ENCODE assay signal across 7 cellular contexts in the genomic region with DNA sequence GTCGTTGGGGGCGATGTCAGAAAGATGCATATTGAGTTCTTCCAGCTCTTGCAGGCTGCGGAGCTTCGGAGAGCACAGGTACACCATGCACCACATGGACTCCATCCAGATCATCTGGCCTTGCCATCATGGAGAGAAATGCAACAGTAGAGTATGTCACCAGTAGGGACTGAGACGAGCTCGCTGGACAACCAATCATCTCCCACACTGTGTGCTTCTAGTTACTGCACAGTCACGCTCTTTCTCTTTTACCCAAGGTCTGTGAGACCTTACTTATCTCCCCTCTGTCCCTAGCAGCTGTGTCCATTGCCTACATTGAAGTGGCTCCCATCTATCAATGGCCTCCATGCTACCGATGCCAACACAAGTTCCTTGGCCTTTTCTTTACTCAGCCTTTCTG.
"Had no signal": no experiment of that assay in that cellular context is flagged by ENCODE, and none has a peak within 500 bp of the region (broad histone marks: within the 10 kb centered on the region; RNA-seq: fewer than 3 reads in every experiment).

No MANE protein-coding gene starts in this region.

- FAIRE-seq: HTR-8/SVneo had no signal

- DNase-seq: H7, HFFc6, KG1 had no signal

- H3K4me2 ChIP-seq: GM23338 had no signal

- H3K4me1 ChIP-seq: HAP-1 had no signal

- H3K4me3 ChIP-seq: GM23338, HAP-1 had no signal

- H3K9me3 ChIP-seq: HAP-1 had no signal

- H3K36me3 ChIP-seq: HAP-1 had no signal

- ATAC-seq: GM23338, HCT116 had no signal

- H2AFZ ChIP-seq: GM23338 had no signal
